ENCODE assay signal across 3 cellular contexts in the genomic region with DNA sequence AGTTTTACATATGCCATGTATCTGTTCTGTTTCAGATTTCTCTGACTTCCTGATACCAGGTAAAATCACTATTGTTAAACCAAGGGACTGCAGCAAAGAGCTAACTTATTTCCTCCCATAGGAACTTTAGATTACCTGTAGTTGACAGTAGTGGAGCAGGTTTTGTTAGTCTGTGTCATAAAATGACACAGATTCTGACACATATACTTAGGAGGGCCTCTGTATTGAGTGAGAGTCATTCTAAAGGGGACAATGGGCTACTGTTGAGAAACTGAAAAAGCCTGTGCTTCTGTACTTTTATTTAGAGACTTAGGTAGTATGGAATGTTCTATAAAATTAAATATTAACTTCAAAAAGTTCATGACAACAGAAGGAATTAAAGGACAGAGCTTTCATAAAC.
TF ChIP-seq lines count a peak whose summit lies in the region.

No MANE protein-coding gene starts in this region.

TF ChIP-seq in A549, 52 proteins besides CTCF, POLR2A, EP300 and RAD21:
- TF ChIP-seq, protein P1, sequence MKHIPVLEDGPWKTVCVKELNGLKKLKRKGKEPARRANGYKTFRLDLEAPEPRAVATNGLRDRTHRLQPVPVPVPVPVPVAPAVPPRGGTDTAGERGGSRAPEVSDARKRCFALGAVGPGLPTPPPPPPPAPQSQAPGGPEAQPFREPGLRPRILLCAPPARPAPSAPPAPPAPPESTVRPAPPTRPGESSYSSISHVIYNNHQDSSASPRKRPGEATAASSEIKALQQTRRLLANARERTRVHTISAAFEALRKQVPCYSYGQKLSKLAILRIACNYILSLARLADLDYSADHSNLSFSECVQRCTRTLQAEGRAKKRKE (CRISPR knock-in tag; IDR thresholded peaks at IDR 0.05; ENCODE audit: low read depth), result no peak
- TF ChIP-seq CHD2 (IDR thresholded peaks at IDR 0.05; ENCODE audit: low read length, partially characterized antibody) (no peak), FOSL2 (IDR thresholded peaks at IDR 0.05) (no peak), FOSL2 (CRISPR knock-in tag; IDR thresholded peaks at IDR 0.05) (0 out of 2 replicates have a peak, but pooled peaks have one; percentile 8)

TF ChIP-seq in GM23338, 12 proteins besides CTCF, POLR2A, EP300 and RAD21:
- TF ChIP-seq EZH2 (IDR thresholded peaks at IDR 0.05; ENCODE audit: low read depth, unreplicated experiment), result no peak
- TF ChIP-seq CREB1 (CRISPR knock-in tag; IDR thresholded peaks at IDR 0.05; ENCODE audit: low read depth), result no peak
- TF ChIP-seq NANOG (IDR thresholded peaks at IDR 0.05; ENCODE audit: borderline replicate concordance), result no peak
- TF ChIP-seq, protein P2, sequence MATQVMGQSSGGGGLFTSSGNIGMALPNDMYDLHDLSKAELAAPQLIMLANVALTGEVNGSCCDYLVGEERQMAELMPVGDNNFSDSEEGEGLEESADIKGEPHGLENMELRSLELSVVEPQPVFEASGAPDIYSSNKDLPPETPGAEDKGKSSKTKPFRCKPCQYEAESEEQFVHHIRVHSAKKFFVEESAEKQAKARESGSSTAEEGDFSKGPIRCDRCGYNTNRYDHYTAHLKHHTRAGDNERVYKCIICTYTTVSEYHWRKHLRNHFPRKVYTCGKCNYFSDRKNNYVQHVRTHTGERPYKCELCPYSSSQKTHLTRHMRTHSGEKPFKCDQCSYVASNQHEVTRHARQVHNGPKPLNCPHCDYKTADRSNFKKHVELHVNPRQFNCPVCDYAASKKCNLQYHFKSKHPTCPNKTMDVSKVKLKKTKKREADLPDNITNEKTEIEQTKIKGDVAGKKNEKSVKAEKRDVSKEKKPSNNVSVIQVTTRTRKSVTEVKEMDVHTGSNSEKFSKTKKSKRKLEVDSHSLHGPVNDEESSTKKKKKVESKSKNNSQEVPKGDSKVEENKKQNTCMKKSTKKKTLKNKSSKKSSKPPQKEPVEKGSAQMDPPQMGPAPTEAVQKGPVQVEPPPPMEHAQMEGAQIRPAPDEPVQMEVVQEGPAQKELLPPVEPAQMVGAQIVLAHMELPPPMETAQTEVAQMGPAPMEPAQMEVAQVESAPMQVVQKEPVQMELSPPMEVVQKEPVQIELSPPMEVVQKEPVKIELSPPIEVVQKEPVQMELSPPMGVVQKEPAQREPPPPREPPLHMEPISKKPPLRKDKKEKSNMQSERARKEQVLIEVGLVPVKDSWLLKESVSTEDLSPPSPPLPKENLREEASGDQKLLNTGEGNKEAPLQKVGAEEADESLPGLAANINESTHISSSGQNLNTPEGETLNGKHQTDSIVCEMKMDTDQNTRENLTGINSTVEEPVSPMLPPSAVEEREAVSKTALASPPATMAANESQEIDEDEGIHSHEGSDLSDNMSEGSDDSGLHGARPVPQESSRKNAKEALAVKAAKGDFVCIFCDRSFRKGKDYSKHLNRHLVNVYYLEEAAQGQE (IDR thresholded peaks at IDR 0.05; ENCODE audit: unreplicated experiment), result no peak
- TF ChIP-seq, protein P3, sequence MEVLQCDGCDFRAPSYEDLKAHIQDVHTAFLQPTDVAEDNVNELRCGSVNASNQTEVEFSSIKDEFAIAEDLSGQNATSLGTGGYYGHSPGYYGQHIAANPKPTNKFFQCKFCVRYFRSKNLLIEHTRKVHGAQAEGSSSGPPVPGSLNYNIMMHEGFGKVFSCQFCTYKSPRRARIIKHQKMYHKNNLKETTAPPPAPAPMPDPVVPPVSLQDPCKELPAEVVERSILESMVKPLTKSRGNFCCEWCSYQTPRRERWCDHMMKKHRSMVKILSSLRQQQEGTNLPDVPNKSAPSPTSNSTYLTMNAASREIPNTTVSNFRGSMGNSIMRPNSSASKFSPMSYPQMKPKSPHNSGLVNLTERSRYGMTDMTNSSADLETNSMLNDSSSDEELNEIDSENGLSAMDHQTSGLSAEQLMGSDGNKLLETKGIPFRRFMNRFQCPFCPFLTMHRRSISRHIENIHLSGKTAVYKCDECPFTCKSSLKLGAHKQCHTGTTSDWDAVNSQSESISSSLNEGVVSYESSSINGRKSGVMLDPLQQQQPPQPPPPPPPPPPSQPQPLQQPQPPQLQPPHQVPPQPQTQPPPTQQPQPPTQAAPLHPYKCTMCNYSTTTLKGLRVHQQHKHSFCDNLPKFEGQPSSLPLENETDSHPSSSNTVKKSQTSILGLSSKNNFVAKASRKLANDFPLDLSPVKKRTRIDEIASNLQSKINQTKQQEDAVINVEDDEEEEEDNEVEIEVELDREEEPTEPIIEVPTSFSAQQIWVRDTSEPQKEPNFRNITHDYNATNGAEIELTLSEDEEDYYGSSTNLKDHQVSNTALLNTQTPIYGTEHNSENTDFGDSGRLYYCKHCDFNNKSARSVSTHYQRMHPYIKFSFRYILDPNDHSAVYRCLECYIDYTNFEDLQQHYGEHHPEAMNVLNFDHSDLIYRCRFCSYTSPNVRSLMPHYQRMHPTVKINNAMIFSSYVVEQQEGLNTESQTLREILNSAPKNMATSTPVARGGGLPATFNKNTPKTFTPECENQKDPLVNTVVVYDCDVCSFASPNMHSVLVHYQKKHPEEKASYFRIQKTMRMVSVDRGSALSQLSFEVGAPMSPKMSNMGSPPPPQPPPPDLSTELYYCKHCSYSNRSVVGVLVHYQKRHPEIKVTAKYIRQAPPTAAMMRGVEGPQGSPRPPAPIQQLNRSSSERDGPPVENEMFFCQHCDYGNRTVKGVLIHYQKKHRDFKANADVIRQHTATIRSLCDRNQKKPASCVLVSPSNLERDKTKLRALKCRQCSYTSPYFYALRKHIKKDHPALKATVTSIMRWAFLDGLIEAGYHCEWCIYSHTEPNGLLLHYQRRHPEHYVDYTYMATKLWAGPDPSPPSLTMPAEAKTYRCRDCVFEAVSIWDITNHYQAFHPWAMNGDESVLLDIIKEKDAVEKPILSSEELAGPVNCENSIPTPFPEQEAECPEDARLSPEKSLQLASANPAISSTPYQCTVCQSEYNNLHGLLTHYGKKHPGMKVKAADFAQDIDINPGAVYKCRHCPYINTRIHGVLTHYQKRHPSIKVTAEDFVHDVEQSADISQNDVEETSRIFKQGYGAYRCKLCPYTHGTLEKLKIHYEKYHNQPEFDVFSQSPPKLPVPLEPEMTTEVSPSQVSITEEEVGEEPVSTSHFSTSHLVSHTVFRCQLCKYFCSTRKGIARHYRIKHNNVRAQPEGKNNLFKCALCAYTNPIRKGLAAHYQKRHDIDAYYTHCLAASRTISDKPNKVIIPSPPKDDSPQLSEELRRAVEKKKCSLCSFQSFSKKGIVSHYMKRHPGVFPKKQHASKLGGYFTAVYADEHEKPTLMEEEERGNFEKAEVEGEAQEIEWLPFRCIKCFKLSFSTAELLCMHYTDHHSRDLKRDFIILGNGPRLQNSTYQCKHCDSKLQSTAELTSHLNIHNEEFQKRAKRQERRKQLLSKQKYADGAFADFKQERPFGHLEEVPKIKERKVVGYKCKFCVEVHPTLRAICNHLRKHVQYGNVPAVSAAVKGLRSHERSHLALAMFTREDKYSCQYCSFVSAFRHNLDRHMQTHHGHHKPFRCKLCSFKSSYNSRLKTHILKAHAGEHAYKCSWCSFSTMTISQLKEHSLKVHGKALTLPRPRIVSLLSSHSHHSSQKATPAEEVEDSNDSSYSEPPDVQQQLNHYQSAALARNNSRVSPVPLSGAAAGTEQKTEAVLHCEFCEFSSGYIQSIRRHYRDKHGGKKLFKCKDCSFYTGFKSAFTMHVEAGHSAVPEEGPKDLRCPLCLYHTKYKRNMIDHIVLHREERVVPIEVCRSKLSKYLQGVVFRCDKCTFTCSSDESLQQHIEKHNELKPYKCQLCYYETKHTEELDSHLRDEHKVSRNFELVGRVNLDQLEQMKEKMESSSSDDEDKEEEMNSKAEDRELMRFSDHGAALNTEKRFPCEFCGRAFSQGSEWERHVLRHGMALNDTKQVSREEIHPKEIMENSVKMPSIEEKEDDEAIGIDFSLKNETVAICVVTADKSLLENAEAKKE (CRISPR knock-in tag; IDR thresholded peaks at IDR 0.05), result no peak
- TF ChIP-seq ZNF114 (CRISPR knock-in tag; IDR thresholded peaks at IDR 0.05), result no peak
- TF ChIP-seq STAT1 (IDR thresholded peaks at IDR 0.05; ENCODE audit: unreplicated experiment), result no peak
- TF ChIP-seq EZH2phosphoT487 (IDR thresholded peaks at IDR 0.05; ENCODE audit: unreplicated experiment), result no peak

TF ChIP-seq in HepG2, 621 proteins besides CTCF, POLR2A, EP300 and RAD21 (continues in another document):
- no peak for TF ChIP-seq SOX6 (IDR thresholded peaks at IDR 0.05)
- TF ChIP-seq SOX6 (CRISPR knock-in tag; IDR thresholded peaks at IDR 0.05), result peak; percentile 41; the same call in 1 of the 2 replicates
- TF ChIP-seq ZNF331 (CRISPR knock-in tag; IDR thresholded peaks at IDR 0.05), result no peak
- TF ChIP-seq, protein P4, sequence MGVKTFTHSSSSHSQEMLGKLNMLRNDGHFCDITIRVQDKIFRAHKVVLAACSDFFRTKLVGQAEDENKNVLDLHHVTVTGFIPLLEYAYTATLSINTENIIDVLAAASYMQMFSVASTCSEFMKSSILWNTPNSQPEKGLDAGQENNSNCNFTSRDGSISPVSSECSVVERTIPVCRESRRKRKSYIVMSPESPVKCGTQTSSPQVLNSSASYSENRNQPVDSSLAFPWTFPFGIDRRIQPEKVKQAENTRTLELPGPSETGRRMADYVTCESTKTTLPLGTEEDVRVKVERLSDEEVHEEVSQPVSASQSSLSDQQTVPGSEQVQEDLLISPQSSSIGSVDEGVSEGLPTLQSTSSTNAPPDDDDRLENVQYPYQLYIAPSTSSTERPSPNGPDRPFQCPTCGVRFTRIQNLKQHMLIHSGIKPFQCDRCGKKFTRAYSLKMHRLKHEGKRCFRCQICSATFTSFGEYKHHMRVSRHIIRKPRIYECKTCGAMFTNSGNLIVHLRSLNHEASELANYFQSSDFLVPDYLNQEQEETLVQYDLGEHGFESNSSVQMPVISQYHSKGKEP (CRISPR knock-in tag; IDR thresholded peaks at IDR 0.05), result no peak
- no peak for TF ChIP-seq SOX13 (IDR thresholded peaks at IDR 0.05)
- TF ChIP-seq SOX13 (CRISPR knock-in tag; conservative IDR thresholded peaks at IDR 0.05 in 1 of 2, IDR thresholded peaks at IDR 0.05 in 1 of 2), result peak in 1 of 2 experiments; percentile 87; a peak in 2 of 4 replicates
- TF ChIP-seq, protein P5, sequence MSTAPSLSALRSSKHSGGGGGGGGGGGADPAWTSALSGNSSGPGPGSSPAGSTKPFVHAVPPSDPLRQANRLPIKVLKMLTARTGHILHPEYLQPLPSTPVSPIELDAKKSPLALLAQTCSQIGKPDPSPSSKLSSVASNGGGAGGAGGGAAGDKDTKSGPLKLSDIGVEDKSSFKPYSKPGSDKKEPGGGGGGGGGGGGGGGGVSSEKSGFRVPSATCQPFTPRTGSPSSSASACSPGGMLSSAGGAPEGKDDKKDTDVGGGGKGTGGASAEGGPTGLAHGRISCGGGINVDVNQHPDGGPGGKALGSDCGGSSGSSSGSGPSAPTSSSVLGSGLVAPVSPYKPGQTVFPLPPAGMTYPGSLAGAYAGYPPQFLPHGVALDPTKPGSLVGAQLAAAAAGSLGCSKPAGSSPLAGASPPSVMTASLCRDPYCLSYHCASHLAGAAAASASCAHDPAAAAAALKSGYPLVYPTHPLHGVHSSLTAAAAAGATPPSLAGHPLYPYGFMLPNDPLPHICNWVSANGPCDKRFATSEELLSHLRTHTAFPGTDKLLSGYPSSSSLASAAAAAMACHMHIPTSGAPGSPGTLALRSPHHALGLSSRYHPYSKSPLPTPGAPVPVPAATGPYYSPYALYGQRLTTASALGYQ (CRISPR knock-in tag; IDR thresholded peaks at IDR 0.05), result peak; percentile 47; the same call in 1 of the 2 replicates
- no peak for TF ChIP-seq ZEB1 (IDR thresholded peaks at IDR 0.05; ENCODE audit: insufficient replicate concordance, low read depth)
- 0 out of 2 replicates have a peak, but pooled peaks have one; percentile 20 for TF ChIP-seq TBX2 (CRISPR knock-in tag; IDR thresholded peaks at IDR 0.05; ENCODE audit: borderline replicate concordance)
- TF ChIP-seq TRIM24 (CRISPR knock-in tag; IDR thresholded peaks at IDR 0.05), result no peak
- peak; percentile 18 for TF ChIP-seq ASH2L (IDR thresholded peaks at IDR 0.05; ENCODE audit: insufficient read length, low read depth, low read length)
- TF ChIP-seq ZNF549 (CRISPR knock-in tag; IDR thresholded peaks at IDR 0.05), result no peak
- TF ChIP-seq NCOA2 (CRISPR knock-in tag; IDR thresholded peaks at IDR 0.05), result no peak
- TF ChIP-seq GABPA (IDR thresholded peaks at IDR 0.05; ENCODE audit: low read depth, low read length), result no peak
- TF ChIP-seq GABPA (CRISPR knock-in tag; IDR thresholded peaks at IDR 0.05; ENCODE audit: low read depth), result no peak
- TF ChIP-seq HNRNPUL1 (IDR thresholded peaks at IDR 0.05; ENCODE audit: low read depth, low read length), result peak; percentile 29; the same call in 1 of the 2 replicates
- TF ChIP-seq ZNF883 (CRISPR knock-in tag; IDR thresholded peaks at IDR 0.05; ENCODE audit: not compliant biosample characterization), result no peak
- no peak for TF ChIP-seq TOPORS (CRISPR knock-in tag; IDR thresholded peaks at IDR 0.05)
- TF ChIP-seq, protein P6, sequence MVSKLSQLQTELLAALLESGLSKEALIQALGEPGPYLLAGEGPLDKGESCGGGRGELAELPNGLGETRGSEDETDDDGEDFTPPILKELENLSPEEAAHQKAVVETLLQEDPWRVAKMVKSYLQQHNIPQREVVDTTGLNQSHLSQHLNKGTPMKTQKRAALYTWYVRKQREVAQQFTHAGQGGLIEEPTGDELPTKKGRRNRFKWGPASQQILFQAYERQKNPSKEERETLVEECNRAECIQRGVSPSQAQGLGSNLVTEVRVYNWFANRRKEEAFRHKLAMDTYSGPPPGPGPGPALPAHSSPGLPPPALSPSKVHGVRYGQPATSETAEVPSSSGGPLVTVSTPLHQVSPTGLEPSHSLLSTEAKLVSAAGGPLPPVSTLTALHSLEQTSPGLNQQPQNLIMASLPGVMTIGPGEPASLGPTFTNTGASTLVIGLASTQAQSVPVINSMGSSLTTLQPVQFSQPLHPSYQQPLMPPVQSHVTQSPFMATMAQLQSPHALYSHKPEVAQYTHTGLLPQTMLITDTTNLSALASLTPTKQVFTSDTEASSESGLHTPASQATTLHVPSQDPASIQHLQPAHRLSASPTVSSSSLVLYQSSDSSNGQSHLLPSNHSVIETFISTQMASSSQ (IDR thresholded peaks at IDR 0.05; ENCODE audit: low read depth), result 0 out of 2 replicates have a peak, but pooled peaks have one; percentile 26
- TF ChIP-seq, protein P6 (CRISPR knock-in tag; IDR thresholded peaks at IDR 0.05; ENCODE audit: borderline replicate concordance), result no peak
- TF ChIP-seq SOX5 (CRISPR knock-in tag; IDR thresholded peaks at IDR 0.05; ENCODE audit: borderline replicate concordance), result peak; percentile 47; the same call in 1 of the 2 replicates
- TF ChIP-seq ZNF317 (CRISPR knock-in tag; IDR thresholded peaks at IDR 0.05), result no peak
- TF ChIP-seq SUZ12 (IDR thresholded peaks at IDR 0.05; ENCODE audit: low read depth, low read length), result no peak
